ENCODE assay signal across 11 cellular contexts in genomic region chr20:1240549-1240948, GRCh38. TPM values are rescaled to one million over a fixed set of nuclear protein-coding genes. Genes with fewer than 3 reads are reported as not detected.
"Had no signal": no experiment of that assay in that cellular context is flagged by ENCODE, and none has a peak within 500 bp of the region (broad histone marks: within the 10 kb centered on the region; RNA-seq: fewer than 3 reads in every experiment).

No MANE protein-coding gene starts in this region.

- H3K4me3 Mint-ChIP-seq: HFFc6, IgD-negative memory B cell had no signal

- H2AFZ ChIP-seq: GM23248 had no signal

- FAIRE-seq: HTR-8/SVneo had no signal

- H3K27ac ChIP-seq: GM23248 had no signal

- H3K36me3 ChIP-seq: HAP-1 had no signal

- H3K4me1 Mint-ChIP-seq: IgD-negative memory B cell had no signal

- DNase-seq: GM23248, GOT3, H7, HFFc6, KG1 had no signal

- H3K9me3 Mint-ChIP-seq: HFFc6, IgD-negative memory B cell had no signal

- H3K27ac Mint-ChIP-seq: HFFc6, IgD-negative memory B cell had no signal

- ATAC-seq: HCT116 had no signal

- H3K4me1 ChIP-seq: HAP-1 had no signal

- H3K9me3 ChIP-seq: HAP-1 had no signal

- H3K9ac ChIP-seq: GM23248 had no signal

- H3K4me3 ChIP-seq: GM23248, HAP-1 had no signal

RNA-seq across cellular contexts. Expression of gene RAD21L1, which starts 14.7 kb away (rescaled TPM):
- total RNA-seq: GM23248, H7, HT-29 had no signal
- polyA plus RNA-seq: IgD-negative memory B cell had no signal

RNA-seq across cellular contexts. Expression of gene C20orf202, which starts 37.3 kb away (rescaled TPM):
- total RNA-seq: GM23248, H4, H7, HFFc6 had no signal
- polyA plus RNA-seq: GM23248, IgD-negative memory B cell had no signal

RNA-seq across cellular contexts. Expression of gene TMEM74B, which starts 55.8 kb away (rescaled TPM):
- total RNA-seq: HFFc6 had no signal
